In genomic region chr12:53374277-53374676, GRCh38 we compare ENCODE assay signal across 1 cellular context.
TF ChIP-seq lines count a peak whose summit lies in the region.

No MANE protein-coding gene starts in this region.

TF ChIP-seq in HepG2, 621 proteins besides CTCF, POLR2A, EP300 and RAD21:
- TF ChIP-seq, protein P1, sequence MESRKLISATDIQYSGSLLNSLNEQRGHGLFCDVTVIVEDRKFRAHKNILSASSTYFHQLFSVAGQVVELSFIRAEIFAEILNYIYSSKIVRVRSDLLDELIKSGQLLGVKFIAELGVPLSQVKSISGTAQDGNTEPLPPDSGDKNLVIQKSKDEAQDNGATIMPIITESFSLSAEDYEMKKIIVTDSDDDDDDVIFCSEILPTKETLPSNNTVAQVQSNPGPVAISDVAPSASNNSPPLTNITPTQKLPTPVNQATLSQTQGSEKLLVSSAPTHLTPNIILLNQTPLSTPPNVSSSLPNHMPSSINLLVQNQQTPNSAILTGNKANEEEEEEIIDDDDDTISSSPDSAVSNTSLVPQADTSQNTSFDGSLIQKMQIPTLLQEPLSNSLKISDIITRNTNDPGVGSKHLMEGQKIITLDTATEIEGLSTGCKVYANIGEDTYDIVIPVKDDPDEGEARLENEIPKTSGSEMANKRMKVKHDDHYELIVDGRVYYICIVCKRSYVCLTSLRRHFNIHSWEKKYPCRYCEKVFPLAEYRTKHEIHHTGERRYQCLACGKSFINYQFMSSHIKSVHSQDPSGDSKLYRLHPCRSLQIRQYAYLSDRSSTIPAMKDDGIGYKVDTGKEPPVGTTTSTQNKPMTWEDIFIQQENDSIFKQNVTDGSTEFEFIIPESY (CRISPR knock-in tag; IDR thresholded peaks at IDR 0.05) = peak; percentile 37; the same call in 1 of the 2 replicates
- TF ChIP-seq ZMYM3 (CRISPR knock-in tag; IDR thresholded peaks at IDR 0.05) = peak; percentile 29; the same call in 1 of the 2 replicates
